Comparison of ENCODE assay signal across 1 cellular context in the genomic region with DNA sequence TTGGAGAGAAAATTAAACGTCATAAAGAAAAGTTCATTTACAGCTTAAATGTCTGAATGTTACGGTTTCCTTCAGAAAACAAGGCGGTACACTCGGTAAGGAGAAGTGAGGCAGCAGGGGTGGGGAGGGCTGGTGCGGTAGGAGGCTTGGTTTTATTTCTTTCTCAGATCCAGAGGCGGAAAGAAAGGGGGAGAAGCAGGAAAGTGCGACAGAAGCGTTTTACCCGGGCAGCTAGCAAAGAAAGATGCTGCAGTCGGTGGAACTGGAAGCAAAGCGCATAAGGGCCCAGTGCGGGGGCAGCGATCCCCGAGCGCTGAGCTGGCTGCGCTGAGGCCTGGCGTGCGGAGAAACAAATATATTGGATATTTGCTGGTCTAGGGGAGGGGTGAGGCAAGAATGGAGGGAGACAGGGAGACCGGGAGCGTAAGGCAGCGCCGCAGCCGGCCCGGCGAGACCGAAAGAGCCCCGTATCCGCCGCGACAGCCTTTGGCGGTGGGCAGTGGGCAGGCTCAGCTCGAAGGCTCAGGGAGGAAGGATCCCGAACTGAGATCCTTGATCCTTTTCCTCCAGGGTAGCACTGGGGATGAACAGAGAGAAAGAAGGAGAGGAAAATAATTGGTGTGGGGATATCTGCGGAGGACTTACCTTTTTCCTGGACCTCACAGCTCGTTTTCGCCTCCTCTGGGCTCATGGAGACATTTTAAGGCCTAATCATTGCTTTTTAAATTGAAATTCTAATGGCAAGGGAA.
TF ChIP-seq lines count a peak whose summit lies in the region.

No MANE protein-coding gene starts in this region.

TF ChIP-seq in HepG2, 621 proteins besides CTCF, POLR2A, EP300 and RAD21:
- TF ChIP-seq ZMYM4 (CRISPR knock-in tag; IDR thresholded peaks at IDR 0.05) (no peak), ZNF841 (CRISPR knock-in tag; IDR thresholded peaks at IDR 0.05; ENCODE audit: borderline replicate concordance) (no peak), EZH2 (conservative IDR thresholded peaks at IDR 0.05; ENCODE audit: low read depth, low read length) (peak; percentile 97)
